In the genomic region with DNA sequence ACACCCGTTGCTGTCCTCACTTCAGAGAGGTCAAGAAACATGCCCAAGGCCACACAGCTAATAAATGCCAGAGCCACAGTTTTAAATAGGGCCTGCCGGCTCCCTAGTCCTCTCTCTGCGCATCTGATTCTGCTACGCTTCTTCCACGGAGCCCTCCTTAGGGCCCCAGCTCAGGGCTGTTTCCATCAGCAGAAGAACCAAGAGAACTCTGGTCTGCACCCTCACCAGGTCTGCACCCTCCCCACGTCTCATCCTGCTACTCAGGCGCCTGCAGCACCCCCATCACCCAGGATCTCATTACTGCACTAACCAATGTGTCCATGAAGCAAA, we compare ENCODE assay signal across 12 cellular contexts.
DNase-seq lines count a peak whose midpoint lies in the region; ATAC-seq, FAIRE-seq and TF ChIP-seq lines count a peak whose summit lies in the region.
"Had no signal": no experiment of that assay in that cellular context is flagged by ENCODE, and none has a peak within 500 bp of the region (broad histone marks: within the 10 kb centered on the region; RNA-seq: fewer than 3 reads in every experiment).

No MANE protein-coding gene starts in this region.

- H3K18ac ChIP-seq in mesendoderm (ENCODE audit: low read length), result no peak overlapping the region

- WGBS in A549 (ENCODE audit: missing lambda C conversion rate), result 75% methylated on average over 7 of the region's 7 CpGs
- no CpG with 5 or more reads among the region's 7 CpGs for WGBS in mesendoderm (ENCODE audit: extremely low coverage, insufficient coverage, low lambda C conversion rate)
- 65 to 76% methylated on average over 6 to 7 of the region's 7 CpGs for WGBS in GM23248 (ENCODE audit: low coverage in 1 of 2, low lambda C conversion rate in 2 of 2, missing lambda C conversion rate in 2 of 2), 2 experiments

- TF ChIP-seq EP300 in A549 (IDR thresholded peaks at IDR 0.05), result no peak

- no peaks in the 10 kb centered on the region for H3K9me2 ChIP-seq in GM23248 (ENCODE audit: insufficient read depth)

- H3F3A ChIP-seq in GM23248 (ENCODE audit: insufficient read depth), result no peaks in the 10 kb centered on the region

- no peak overlapping the region for H4K8ac ChIP-seq in mesendoderm (ENCODE audit: low read depth, low read length)

- DNase-seq in A549 (ENCODE audit: low read depth in 1 of 2, low spot score in 1 of 2) (no peak), mesendoderm (no peak), globus pallidus (ENCODE audit: low spot score) (no peak), superior temporal gyrus (ENCODE audit: extremely low spot score) (no peak), GM23248 (no peak), kidney (no peak)
- DNase-seq in CD8-positive, alpha-beta T cell, result no peak
- no peak for DNase-seq in activated naive CD8-positive, alpha-beta T cell treated with anti-CD3 and anti-CD28 coated beads for 36 hours
- DNase-seq: activated CD8-positive, alpha-beta memory T cell treated with anti-CD3 and anti-CD28 coated beads, Interleukin-2, amount 50 U/mL, for 48 hours had no signal

- H4K20me1 ChIP-seq in GM23248 (ENCODE audit: insufficient read depth), result no peaks in the 10 kb centered on the region

- no peak for TF ChIP-seq POLR2A in A549 (IDR thresholded peaks at IDR 0.05; ENCODE audit: low read length)

- H3K27ac Mint-ChIP-seq in CD8-positive, alpha-beta T cell, result no peak overlapping the region
- no peak overlapping the region for H3K27ac Mint-ChIP-seq in activated naive CD8-positive, alpha-beta T cell treated with anti-CD3 and anti-CD28 coated beads for 36 hours

- no peaks in the 10 kb centered on the region for H3K36me3 ChIP-seq in CD8-positive, alpha-beta T cell (ENCODE audit: insufficient read depth, low read length)
- H3K36me3 ChIP-seq in mesendoderm (ENCODE audit: control insufficient read depth, insufficient read depth, low read length), result no peaks in the 10 kb centered on the region
- no peaks in the 10 kb centered on the region for H3K36me3 ChIP-seq in GM23248 (ENCODE audit: low read depth)
- no peaks in the 10 kb centered on the region for H3K36me3 ChIP-seq in kidney (ENCODE audit: control insufficient read depth in 1 of 2, insufficient read depth in 2 of 2, low read length in 2 of 2)
- H3K36me3 ChIP-seq: upper lobe of left lung had no signal

- no peaks in the 10 kb centered on the region for H3K36me3 Mint-ChIP-seq in CD8-positive, alpha-beta T cell
- H3K36me3 Mint-ChIP-seq in activated naive CD8-positive, alpha-beta T cell treated with anti-CD3 and anti-CD28 coated beads for 36 hours, result no peaks in the 10 kb centered on the region

- POLR2A ChIA-PET in A549 (lab: Yijun Ruan, JAX), result no interaction called here
- POLR2A ChIA-PET in CD8-positive, alpha-beta T cell (lab: Charles Lee), result no interaction called here

- no peak overlapping the region for H2AK5ac ChIP-seq in mesendoderm (ENCODE audit: low read length)

- CTCF ChIA-PET in A549 (lab: Yijun Ruan, JAX), result no interaction called here
- CTCF ChIA-PET in CD8-positive, alpha-beta T cell (lab: Charles Lee), result no interaction called here

- in situ Hi-C loops in GM23248 (cut with MboI), result no loop called here

- H4K5ac ChIP-seq in mesendoderm (ENCODE audit: low read length), result no peak overlapping the region

- H3K79me2 ChIP-seq in mesendoderm (ENCODE audit: control insufficient read depth, insufficient read depth, low read length), result no peaks in the 10 kb centered on the region
- no peaks in the 10 kb centered on the region for H3K79me2 ChIP-seq in GM23248 (ENCODE audit: insufficient read depth)

- no peak for TF ChIP-seq RAD21 in A549 (conservative IDR thresholded peaks at IDR 0.05 in 1 of 2, IDR thresholded peaks at IDR 0.05 in 1 of 2)

- peak overlapping the region; percentile 63 for H3K4me3 Mint-ChIP-seq in CD8-positive, alpha-beta T cell
- peak overlapping the region; percentile 52 for H3K4me3 Mint-ChIP-seq in activated naive CD8-positive, alpha-beta T cell treated with anti-CD3 and anti-CD28 coated beads for 36 hours

- no peak; a peak in 1 of 6 replicates for ATAC-seq in A549
- no peak for ATAC-seq in CD8-positive, alpha-beta T cell
- ATAC-seq: GM12878 had no signal

- H2BK5ac ChIP-seq in mesendoderm (ENCODE audit: low read length), result no peak overlapping the region

- FAIRE-seq in A549 (lab: Jason Lieb, UNC) (no peak), kidney (lab: Jason Lieb, UNC) (no peak)
- FAIRE-seq: GM12878, islet of Langerhans had no signal

- H3K27ac ChIP-seq in A549 (no peak overlapping the region; a peak in 1 of 6 replicates), mesendoderm (ENCODE audit: low read depth, low read length) (no peak overlapping the region), GM23248 (no peak overlapping the region), kidney (ENCODE audit: low read depth in 2 of 2, low read length in 2 of 2) (no peak overlapping the region)
- H3K27ac ChIP-seq in CD8-positive, alpha-beta T cell (ENCODE audit: low read depth, low read length), result no peak overlapping the region
- H3K27ac ChIP-seq: upper lobe of left lung had no signal

- TF ChIP-seq CTCF in A549 (IDR thresholded peaks at IDR 0.05) (no peak), kidney (IDR thresholded peaks at IDR 0.05; ENCODE audit: borderline replicate concordance, extremely low read depth, insufficient read depth) (no peak)
- TF ChIP-seq CTCF in CD8-positive, alpha-beta T cell (IDR thresholded peaks at IDR 0.05), result no peak

- H3K4me3 ChIP-seq in A549, result no peak overlapping the region
- no peak overlapping the region for H3K4me3 ChIP-seq in CD8-positive, alpha-beta T cell (ENCODE audit: low read depth, low read length)
- H3K4me3 ChIP-seq in mesendoderm (ENCODE audit: low read length), result no peak overlapping the region
- H3K4me3 ChIP-seq in GM23248, result no peak overlapping the region
- H3K4me3 ChIP-seq in kidney (ENCODE audit: low read length in 2 of 2), result no peak overlapping the region
- H3K4me3 ChIP-seq: GM12878 had no signal

- no peak overlapping the region for H2BK15ac ChIP-seq in mesendoderm (replicated peaks; ENCODE audit: low read depth)

- no peak overlapping the region for H3K23ac ChIP-seq in mesendoderm (ENCODE audit: low read length)

- H3K79me1 ChIP-seq in mesendoderm (ENCODE audit: low read length), result no peaks in the 10 kb centered on the region

- peaks cover 17% of the 10 kb centered on the region for H3K4me1 Mint-ChIP-seq in CD8-positive, alpha-beta T cell (ENCODE audit: low read depth)
- peaks cover 11% of the 10 kb centered on the region for H3K4me1 Mint-ChIP-seq in activated naive CD8-positive, alpha-beta T cell treated with anti-CD3 and anti-CD28 coated beads for 36 hours

- no peak overlapping the region for H2BK120ac ChIP-seq in mesendoderm (ENCODE audit: low read depth, low read length)

- no peak overlapping the region for H3K9ac ChIP-seq in mesendoderm (ENCODE audit: low read length)
- no peak overlapping the region for H3K9ac ChIP-seq in GM23248
- H3K9ac ChIP-seq in kidney (ENCODE audit: low read length in 2 of 2), result no peak overlapping the region

- H3K27me3 ChIP-seq in CD8-positive, alpha-beta T cell (ENCODE audit: insufficient read depth, low read length), result no peaks in the 10 kb centered on the region
- H3K27me3 ChIP-seq in mesendoderm (ENCODE audit: insufficient read depth, low read length, poor library complexity), result no peaks in the 10 kb centered on the region
- H3K27me3 ChIP-seq in GM23248 (replicated peaks; ENCODE audit: insufficient read depth), result peaks cover 24% of the 10 kb centered on the region

- H3K9me3 ChIP-seq in A549 (peaks cover 8% of the 10 kb centered on the region; the same call in 1 of the 3 replicates), GM23248 (ENCODE audit: low read depth) (no peaks in the 10 kb centered on the region), kidney (ENCODE audit: control insufficient read depth in 1 of 2, low read length in 2 of 2) (no peaks in the 10 kb centered on the region)
- no peaks in the 10 kb centered on the region for H3K9me3 ChIP-seq in CD8-positive, alpha-beta T cell (ENCODE audit: low read length)
- H3K9me3 ChIP-seq: upper lobe of left lung had no signal

- H3K4me1 ChIP-seq in A549, result 0 out of 3 replicates have a peak, but pooled peaks cover under 1% of the 10 kb centered on the region
- H3K4me1 ChIP-seq in CD8-positive, alpha-beta T cell (ENCODE audit: insufficient read depth, low read length), result no peaks in the 10 kb centered on the region
- H3K4me1 ChIP-seq in mesendoderm (ENCODE audit: control insufficient read depth, low read depth, low read length), result peaks cover 3% of the 10 kb centered on the region
- H3K4me1 ChIP-seq in GM23248 (ENCODE audit: insufficient read depth), result no peaks in the 10 kb centered on the region
- peaks cover 0 to 2% of the 10 kb centered on the region in 2 donors for H3K4me1 ChIP-seq in kidney (ENCODE audit: control insufficient read depth in 1 of 2, insufficient read depth in 1 of 2, low read depth in 1 of 2, low read length in 2 of 2)

- intact Hi-C loops in CD8-positive, alpha-beta T cell (cut with DNase I, micrococcal nuclease), result no loop called here
- intact Hi-C loops in kidney (cut with DNase I), result no loop called here

- H3K27me3 Mint-ChIP-seq in CD8-positive, alpha-beta T cell (ENCODE audit: low read depth), result peaks cover 27% of the 10 kb centered on the region
- H3K27me3 Mint-ChIP-seq in activated naive CD8-positive, alpha-beta T cell treated with anti-CD3 and anti-CD28 coated beads for 36 hours, result peaks cover 27% of the 10 kb centered on the region

- H2AFZ ChIP-seq in GM23248, result no peak overlapping the region

- H3K4ac ChIP-seq in mesendoderm (ENCODE audit: low read depth, low read length), result no peak overlapping the region

- no peaks in the 10 kb centered on the region for H3K9me3 Mint-ChIP-seq in CD8-positive, alpha-beta T cell
- no peaks in the 10 kb centered on the region for H3K9me3 Mint-ChIP-seq in activated naive CD8-positive, alpha-beta T cell treated with anti-CD3 and anti-CD28 coated beads for 36 hours

- H3K56ac ChIP-seq in mesendoderm (ENCODE audit: low read length), result peak overlapping the region; percentile 12

- H3K4me2 ChIP-seq in A549 (peak overlapping the region; percentile 93; the same call in 1 of the 3 replicates), mesendoderm (ENCODE audit: low read length) (no peak overlapping the region), GM23248 (ENCODE audit: unreplicated experiment) (no peak overlapping the region)

TF ChIP-seq in A549, 52 proteins besides CTCF, POLR2A, EP300 and RAD21:
- TF ChIP-seq CHD4 (IDR thresholded peaks at IDR 0.05; ENCODE audit: borderline replicate concordance) (no peak), RFX5 (IDR thresholded peaks at IDR 0.05) (no peak), MAZ (IDR thresholded peaks at IDR 0.05; ENCODE audit: borderline replicate concordance, low read depth, low read length) (no peak), NPAS2 (CRISPR knock-in tag; IDR thresholded peaks at IDR 0.05; ENCODE audit: borderline replicate concordance) (no peak), FOXS1 (CRISPR knock-in tag; IDR thresholded peaks at IDR 0.05) (no peak)
